In genomic region chr19:9834726-9835506, GRCh38 we compare ENCODE assay signal across 8 cellular contexts. TPM values are rescaled to one million over a fixed set of nuclear protein-coding genes. Genes with fewer than 3 reads are reported as not detected.
A peak's percentile ranks its signal among the peaks of the same experiment; 100 is the strongest.
DNase-seq lines count a peak whose midpoint lies in the region; ATAC-seq, FAIRE-seq and TF ChIP-seq lines count a peak whose summit lies in the region.

Gene PIN1 (plus strand): TSS chr19:9835318. CDS start chr19:9835345, 27 bp downstream.

- H3K36me3 ChIP-seq in H1 (ENCODE audit: control insufficient read depth in 2 of 4, insufficient read depth in 4 of 4, low read length in 3 of 4) (peaks cover 4 to 15% (median 8%) of the 10 kb centered on the region in 4 experiments; a peak in 7 of 8 replicates), mesenchymal stem cell (ENCODE audit: control insufficient read depth in 1 of 2, insufficient read depth in 2 of 2, low read depth in 1 of 2, low read length in 2 of 2) (peaks cover 30 to 33% of the 10 kb centered on the region in 2 experiments)

- peak; percentile 13 for FAIRE-seq in H1 (lab: Jason Lieb, UNC)

- DNase-seq in Caki2 (ENCODE audit: low read depth) = peak; percentile 93
- DNase-seq in HUDEP-2 (lab: John Stamatoyannopoulos, UW; ENCODE audit: unreplicated experiment in 76 of 76) = peak; percentile 77 to 100 (median 99)
- DNase-seq in NOMO-1 treated with dmso at 0.1 percent for 144 hours (lab: John Stamatoyannopoulos, UW; ENCODE audit: unreplicated experiment) = peak; percentile 97
- peak; percentile 89 to 98 (median 96) for DNase-seq in activated CD8-positive, alpha-beta memory T cell treated with anti-CD3 and anti-CD28 coated beads for 48 hours (ENCODE audit: low read depth in 2 of 3, low spot score in 2 of 3)
- peak; percentile 98 for DNase-seq in H1 (ENCODE audit: low read depth in 1 of 2, low spot score in 2 of 2)
- DNase-seq in mesenchymal stem cell = peak; percentile 99
- DNase-seq in stimulated activated CD8-positive, alpha-beta memory T cell treated with anti-CD3 and anti-CD28 coated beads, Interleukin-12 subunit alpha, Interleukin-12 subunit beta, amount 100 ng/mL, for 4 hours (ENCODE audit: low read depth) = peak; percentile 99

- peak; percentile 49 to 67 (median 63) for TF ChIP-seq CTCF in H1 (IDR thresholded peaks at IDR 0.05; ENCODE audit: control extremely low read depth in 1 of 3, insufficient read depth in 1 of 3, low read depth in 1 of 3, low read length in 3 of 3)

- peak within 1 kb of the TSS; percentile 12 for H3K56ac ChIP-seq in H1 (replicated peaks; ENCODE audit: insufficient read length, low read depth, low read length)

- in situ Hi-C loops in Caki2 (cut with HindIII; ENCODE audit: low pct_unique_long_range_greater_than_20kb, low sequenced_read_pairs) = no loop called here

- H2AFZ ChIP-seq in H1 (ENCODE audit: low read length) (no peak within 1 kb of the TSS), mesenchymal stem cell (ENCODE audit: low read depth, low read length) (peak within 1 kb of the TSS; percentile 68)

- H3K9me3 ChIP-seq in H1 (ENCODE audit: insufficient read depth in 2 of 2, low read depth in 1 of 2, low read length in 1 of 2) (no peaks in the 10 kb centered on the region), mesenchymal stem cell (ENCODE audit: control insufficient read depth, low read length) (no peaks in the 10 kb centered on the region)

- no peak within 1 kb of the TSS for H2BK20ac ChIP-seq in H1 (ENCODE audit: low read length)

- H4K91ac ChIP-seq in H1 (replicated peaks; ENCODE audit: insufficient read length, low read length) (no peak within 1 kb of the TSS), mesenchymal stem cell (ENCODE audit: low read length) (no peak within 1 kb of the TSS)

- peaks cover 4 to 16% of the 10 kb centered on the region in 2 experiments for H4K20me1 ChIP-seq in H1 (replicated peaks in 1 of 2; ENCODE audit: control insufficient read depth in 1 of 2, insufficient read depth in 2 of 2, low read length in 2 of 2)

- H3K14ac ChIP-seq in H1 (ENCODE audit: insufficient read length) (no peak within 1 kb of the TSS), mesenchymal stem cell (ENCODE audit: low read length in 2 of 2) (no peak within 1 kb of the TSS)

- H2AK5ac ChIP-seq in H1 (ENCODE audit: low read depth, low read length) = no peak within 1 kb of the TSS
- no peak within 1 kb of the TSS for H2AK5ac ChIP-seq in mesenchymal stem cell (ENCODE audit: low read length, severe bottlenecking)

- H3K27ac ChIP-seq in H1 (ENCODE audit: low read depth, low read length) (0 out of 2 replicates have a peak within 1 kb of the TSS, but pooled peaks have one; percentile 65), mesenchymal stem cell (ENCODE audit: low read length, poor library complexity, severe bottlenecking) (no peak within 1 kb of the TSS)

- H2BK15ac ChIP-seq in H1 (ENCODE audit: low read length) = no peak within 1 kb of the TSS
- H2BK15ac ChIP-seq in mesenchymal stem cell (ENCODE audit: low read depth, poor library complexity, severe bottlenecking) = no peak within 1 kb of the TSS

- TF ChIP-seq POLR2A in H1 (IDR thresholded peaks at IDR 0.05; ENCODE audit: control extremely low read depth in 1 of 2, low read depth in 2 of 2, low read length in 2 of 2) = peak; percentile 13 to 74

- no peak for TF ChIP-seq EP300 in H1 (IDR thresholded peaks at IDR 0.05; ENCODE audit: borderline replicate concordance in 1 of 2, low read depth in 2 of 2, low read length in 2 of 2)

- H4K5ac ChIP-seq in H1 (ENCODE audit: insufficient read length, low read depth, low read length) = no peak within 1 kb of the TSS

- H3K4me1 ChIP-seq in H1 (replicated peaks in 1 of 4; ENCODE audit: control insufficient read depth in 3 of 4, insufficient read depth in 4 of 4, low read length in 3 of 4) (peaks cover 0 to 4% (median 1%) of the 10 kb centered on the region in 4 experiments; a peak in 3 of 7 replicates), mesenchymal stem cell (ENCODE audit: control insufficient read depth, insufficient read depth, low read depth, low read length) (peaks cover 8% of the 10 kb centered on the region)

- H3K4me2 ChIP-seq in H1 (ENCODE audit: insufficient read depth in 1 of 2, low read depth in 2 of 2, low read length in 2 of 2) (peak within 1 kb of the TSS; percentile 72 to 88), mesenchymal stem cell (ENCODE audit: low read length, poor library complexity, severe bottlenecking) (peak within 1 kb of the TSS; percentile 88)

- no peak within 1 kb of the TSS; the same call in 1 of the 2 replicates for H3K18ac ChIP-seq in H1 (ENCODE audit: extremely low read depth, low read length)
- H3K18ac ChIP-seq in mesenchymal stem cell (ENCODE audit: low read depth in 1 of 2, low read length in 2 of 2) = peak within 1 kb of the TSS; percentile 67 to 82

- 6% methylated on average over 20 of the region's 73 CpGs; no CpG with 5 or more reads in 1 of the 2 experiments for WGBS in H1 (ENCODE audit: extremely low coverage in 1 of 2, insufficient coverage in 1 of 2, insufficient read length in 1 of 2, insufficient replicate concordance in 2 of 2, low coverage in 1 of 2, low lambda C conversion rate in 2 of 2, missing lambda C conversion rate in 1 of 2), 2 experiments
- under 1% methylated on average over 61 of the region's 73 CpGs for WGBS in mesenchymal stem cell

- peaks cover 6% of the 10 kb centered on the region; the same call in 1 of the 2 replicates for H3K23me2 ChIP-seq in H1 (ENCODE audit: low read depth, low read length)

- H3K79me1 ChIP-seq in H1 (ENCODE audit: low read depth, low read length) = peaks cover 14% of the 10 kb centered on the region
- H3K79me1 ChIP-seq in mesenchymal stem cell (replicated peaks; ENCODE audit: low read length, poor library complexity, severe bottlenecking) = peaks cover 34% of the 10 kb centered on the region

- no peak within 1 kb of the TSS for H3K4ac ChIP-seq in H1 (replicated peaks; ENCODE audit: insufficient read length, low read depth, low read length)
- H3K4ac ChIP-seq in mesenchymal stem cell (ENCODE audit: low read depth in 1 of 2, low read length in 2 of 2) = peak within 1 kb of the TSS; percentile 1 to 15

- H2BK120ac ChIP-seq in H1 (replicated peaks; ENCODE audit: low read depth, low read length) (no peak within 1 kb of the TSS), mesenchymal stem cell (ENCODE audit: low read depth, low read length) (peak within 1 kb of the TSS; percentile 66)

- POLR2A ChIA-PET in H1 (lab: Charles Lee; ENCODE audit: partially characterized antibody) = interaction anchor here (0.6 to 2.1 kb wide), 7 partner anchors 9 to 1260 kb away, joined by 3 to 6 read pairs (median 3); no protein-coding TSS in a partner anchor

- CTCF ChIA-PET in H1 (lab: Charles Lee; ENCODE audit: partially characterized antibody) = interaction anchor here (0.6 to 1.4 kb wide), 4 partner anchors 10 to 312 kb away, joined by 3 to 5 read pairs (median 4); no protein-coding TSS in a partner anchor

- H3K23ac ChIP-seq in H1 (ENCODE audit: insufficient read length) (no peak within 1 kb of the TSS), mesenchymal stem cell (ENCODE audit: low read length in 2 of 2) (peak within 1 kb of the TSS in 1 of 2 experiments; percentile 31)

- H2BK12ac ChIP-seq in H1 (ENCODE audit: low read depth, low read length) (no peak within 1 kb of the TSS), mesenchymal stem cell (ENCODE audit: low read length in 2 of 2) (peak within 1 kb of the TSS in 1 of 2 experiments; percentile 8)

- peak within 1 kb of the TSS; percentile 71 to 94 (median 76) for H3K9ac ChIP-seq in H1 (replicated peaks in 1 of 4; ENCODE audit: extremely low read depth in 1 of 4, low read depth in 3 of 4, low read length in 3 of 4)
- H3K9ac ChIP-seq in mesenchymal stem cell (ENCODE audit: low read length) = peak within 1 kb of the TSS; percentile 93

- peak; percentile 86 for ATAC-seq in GM21367 (IDR thresholded peaks at IDR 0.05; ENCODE audit: unreplicated experiment)

- 0 out of 4 replicates have a peak, but pooled peaks of 1 of the 2 experiments have one; percentile 9 for TF ChIP-seq RAD21 in H1 (IDR thresholded peaks at IDR 0.05 in 1 of 2, conservative IDR thresholded peaks at IDR 0.05 in 1 of 2; ENCODE audit: low read depth in 2 of 2, low read length in 2 of 2)

- peak within 1 kb of the TSS; percentile 64 to 84 (median 74) for H3K4me3 ChIP-seq in H1 (ENCODE audit: extremely low read depth in 1 of 4, insufficient read depth in 2 of 4, low read depth in 3 of 4, low read length in 4 of 4)
- H3K4me3 ChIP-seq in mesenchymal stem cell (ENCODE audit: insufficient read depth in 1 of 2, low read depth in 1 of 2, low read length in 2 of 2) = peak within 1 kb of the TSS; percentile 88 to 99

- H4K8ac ChIP-seq in H1 (ENCODE audit: extremely low read depth, insufficient read depth, low read length) = peak within 1 kb of the TSS; percentile 78; the same call in 1 of the 2 replicates
- peak within 1 kb of the TSS; percentile 35 for H4K8ac ChIP-seq in mesenchymal stem cell (ENCODE audit: low read length)

- peaks cover 5 to 21% of the 10 kb centered on the region in 2 experiments for H3K79me2 ChIP-seq in H1 (ENCODE audit: control insufficient read depth in 1 of 2, insufficient read depth in 2 of 2, low read length in 2 of 2)

- H3K27me3 ChIP-seq in H1 (replicated peaks in 1 of 4; ENCODE audit: control insufficient read depth in 3 of 4, extremely low read depth in 1 of 4, insufficient read depth in 3 of 4, low read length in 3 of 4) (no peaks in the 10 kb centered on the region), mesenchymal stem cell (ENCODE audit: control insufficient read depth in 1 of 2, insufficient read depth in 1 of 2, low read length in 2 of 2) (no peaks in the 10 kb centered on the region)

- H2BK5ac ChIP-seq in H1 (ENCODE audit: low read depth, low read length) = no peak within 1 kb of the TSS
- no peak within 1 kb of the TSS for H2BK5ac ChIP-seq in mesenchymal stem cell (ENCODE audit: low read depth, low read length, poor library complexity, severe bottlenecking)

TF ChIP-seq in H1, 55 proteins besides CTCF, POLR2A, EP300 and RAD21 (continues in another document):
- no peak for TF ChIP-seq BACH1 (IDR thresholded peaks at IDR 0.05; ENCODE audit: low read length)
- TF ChIP-seq TCF12 (IDR thresholded peaks at IDR 0.05; ENCODE audit: low read depth, low read length) = no peak
- peak; percentile 88 for TF ChIP-seq PHF8 (conservative IDR thresholded peaks at IDR 0.05; ENCODE audit: low read depth, low read length)

RNA-seq across cellular contexts. Expression of gene PIN1, which starts in this region (rescaled TPM):
- total RNA-seq in Caki2 (2014; rRNA removed; shearing (Covaris generic); ENCODE audit: low replicate concordance) = 114 and 145 TPM in 2 replicates
- total RNA-seq in H1 (2021; fragmentation: NEBNext Ultra II Directional; extraction: Animal tissue kit (Norgen Biotek cat#: 25700)) = 78.3 and 88.0 TPM in 2 replicates
- 90.8 and 124 TPM in 2 replicates for polyA plus RNA-seq in H1 (2011; rRNA removed)
- 145 TPM for polyA plus RNA-seq in H1 (2011; cell fraction: cytosol; rRNA removed)
- 106 TPM for polyA plus RNA-seq in H1 (2011; cell fraction: nucleus; rRNA removed)
- 53.3 to 94.4 TPM (median 91.8 TPM) in 4 replicates for polyA plus RNA-seq in H1 (2012, experiment 1 of 2)
- polyA plus RNA-seq in H1 (2012, experiment 2 of 2) = 98.1 TPM
- polyA plus RNA-seq in H1 (2013, experiment 1 of 2) = 64.9 TPM
- polyA plus RNA-seq in H1 (2013, experiment 2 of 2) = 61.6 TPM
- 16.1 and 18.6 TPM in 2 replicates for polyA minus RNA-seq in H1 (2011; rRNA and poly(A)+ RNA removed)
- 40.0 TPM for polyA minus RNA-seq in H1 (2011; cell fraction: cytosol; rRNA and poly(A)+ RNA removed)
- 29.8 TPM for polyA minus RNA-seq in H1 (2011; cell fraction: nucleus; rRNA and poly(A)+ RNA removed)
- polyA plus RNA-seq in mesenchymal stem cell (2013, experiment 1 of 2) = 62.7 TPM
- polyA plus RNA-seq in mesenchymal stem cell (2013, experiment 2 of 2) = 58.8 TPM
